7 cellular contexts compared by ENCODE assay signal in genomic region chr5:43580402-43581210, GRCh38. TPM values are rescaled to one million over a fixed set of nuclear protein-coding genes. Genes with fewer than 3 reads are reported as not detected.
DNase-seq lines count a peak whose midpoint lies in the region; ATAC-seq, FAIRE-seq and TF ChIP-seq lines count a peak whose summit lies in the region.
"Not testable (repeated sequence)": the region's sequence is repeated elsewhere in the genome, so short reads cannot be mapped to it uniquely, and the experiment has no call there.

No MANE protein-coding gene starts in this region.

- H3K4me1 Mint-ChIP-seq in GM23338; stimulated activated naive B cell treated with anti-CD40 and anti-IgM and Interleukin-4, amounts not matched to agents 10 μg/mL and 1 μg/mL and 100 μg/mL, for 72 hours: not testable (repeated sequence)

- intact Hi-C loops in K562 (cut with micrococcal nuclease), result not testable (repeated sequence)

- H3K27me3 ChIP-seq in GM23338 (ENCODE audit: insufficient read depth); K562 (ENCODE audit: control insufficient read depth in 2 of 2, insufficient read depth in 2 of 2, low read length in 2 of 2): not testable (repeated sequence)

- not testable (repeated sequence) for H4K20me1 ChIP-seq in GM23338 (replicated peaks; ENCODE audit: insufficient read depth); K562 (replicated peaks; ENCODE audit: control insufficient read depth, insufficient read depth, low read length)

- H3K9ac ChIP-seq in K562 (ENCODE audit: insufficient read depth in 1 of 2, low read depth in 2 of 2, low read length in 2 of 2), result not testable (repeated sequence)

- not testable (repeated sequence) for H3F3A ChIP-seq in GM23338 (replicated peaks; ENCODE audit: low read depth)

- not testable (repeated sequence) for TF ChIP-seq CTCF in GM23338 (conservative IDR thresholded peaks at IDR 0.05; ENCODE audit: low read depth in 2 of 2); K562 (IDR thresholded peaks at IDR 0.05 in 2 of 3, conservative IDR thresholded peaks at IDR 0.05 in 1 of 3; ENCODE audit: insufficient read depth in 2 of 3, low read depth in 1 of 3, low read length in 3 of 3)

- H3K9me2 ChIP-seq in GM23338 (ENCODE audit: insufficient read depth), result peaks cover 17% of the 10 kb centered on the region

- in situ Hi-C loops in SK-MEL-5 (cut with HindIII; ENCODE audit: low pct_unique_long_range_greater_than_20kb, low sequenced_read_pairs); K562 (cut with MboI): not testable (repeated sequence)

- H3K9me3 Mint-ChIP-seq in GM23338, result peaks cover 32% of the 10 kb centered on the region
- not testable (repeated sequence) for H3K9me3 Mint-ChIP-seq in stimulated activated naive B cell treated with anti-CD40 and anti-IgM and Interleukin-4, amounts not matched to agents 10 μg/mL and 1 μg/mL and 100 μg/mL, for 72 hours

- H2AFZ ChIP-seq in GM23338, result 0 out of 2 replicates have a peak overlapping the region, but pooled peaks have one; percentile 18
- H2AFZ ChIP-seq in K562 (ENCODE audit: low read depth, low read length), result not testable (repeated sequence)

- H3K36me3 Mint-ChIP-seq in GM23338 (ENCODE audit: low read depth), result peaks cover 37% of the 10 kb centered on the region
- peaks cover 16 to 25% of the 10 kb centered on the region in 2 donors for H3K36me3 Mint-ChIP-seq in stimulated activated naive B cell treated with anti-CD40 and anti-IgM and Interleukin-4, amounts not matched to agents 10 μg/mL and 1 μg/mL and 100 μg/mL, for 72 hours

- not testable (repeated sequence) for ATAC-seq in GM23338; K562; stimulated activated naive B cell treated with anti-CD40 and anti-IgM and Interleukin-4, amounts not matched to agents 10 μg/mL and 1 μg/mL and 100 μg/mL, for 72 hours (replicated peaks)

- CTCF ChIA-PET in K562 (lab: Yijun Ruan, JAX; ENCODE audit: low intra/inter-chr PET ratio), result not testable (repeated sequence)

- not testable (repeated sequence) for TF ChIP-seq POLR2A in K562 (conservative IDR thresholded peaks at IDR 0.05)

- not testable (repeated sequence) for H3K36me3 ChIP-seq in GM23338 (ENCODE audit: insufficient read depth)
- peaks cover 11% of the 10 kb centered on the region; the same call in 1 of the 3 replicates for H3K36me3 ChIP-seq in K562 (ENCODE audit: control insufficient read depth, insufficient read depth, low read length)

- not testable (repeated sequence) for H3K4me3 Mint-ChIP-seq in GM23338; stimulated activated naive B cell treated with anti-CD40 and anti-IgM and Interleukin-4, amounts not matched to agents 10 μg/mL and 1 μg/mL and 100 μg/mL, for 72 hours

- FAIRE-seq in K562 (lab: Jason Lieb, UNC), result not testable (repeated sequence)

- POLR2A ChIA-PET in K562 (lab: Yijun Ruan, JAX), result interaction anchor here (0.7 kb wide), 1 partner anchor 22 kb away, joined by 3 read pairs; the partner anchor contains the start of gene NNT

- not testable (repeated sequence) for H3K4me1 ChIP-seq in GM23338 (ENCODE audit: insufficient read depth); K562 (replicated peaks in 1 of 2; ENCODE audit: control insufficient read depth in 2 of 2, insufficient read depth in 2 of 2, low read length in 2 of 2)

- not testable (repeated sequence) for H3K4me2 ChIP-seq in GM23338; K562 (ENCODE audit: insufficient read depth, low read length)

- H3K4me3 ChIP-seq in GM23338, K562: not testable (repeated sequence)

- not testable (repeated sequence) for TF ChIP-seq RAD21 in K562 (CRISPR knock-in tag; conservative IDR thresholded peaks at IDR 0.05 in 1 of 2, IDR thresholded peaks at IDR 0.05 in 1 of 2)

- not testable (repeated sequence) for BruUV-seq in K562 (replicated peaks; lab: Mats Ljungman, UMichigan)

- H3K27ac Mint-ChIP-seq in GM23338, result not testable (repeated sequence)
- peak overlapping the region; percentile 20 for H3K27ac Mint-ChIP-seq in stimulated activated naive B cell treated with anti-CD40 and anti-IgM and Interleukin-4, amounts not matched to agents 10 μg/mL and 1 μg/mL and 100 μg/mL, for 72 hours

- 59% methylated on average over 10 of the region's 10 CpGs for WGBS in K562 (ENCODE audit: insufficient coverage, low coverage, missing lambda C conversion rate)

- H3K9me1 ChIP-seq in K562 (ENCODE audit: control insufficient read depth, insufficient read depth, low read length), result not testable (repeated sequence)

- not testable (repeated sequence) for H3K9me3 ChIP-seq in K562 (replicated peaks; ENCODE audit: control insufficient read depth, insufficient read depth, low read depth, low read length)

- DNase-seq in GM23338 (ENCODE audit: low spot score); K562 (ENCODE audit: extremely low read depth in 1 of 4, low spot score in 3 of 4); stimulated activated naive B cell treated with anti-CD40 and anti-IgM and Interleukin-4, amounts not matched to agents 10 μg/mL and 1 μg/mL and 100 μg/mL, for 72 hours: not testable (repeated sequence)
- DNase-seq in NCI-H524 (lab: John Stamatoyannopoulos, UW) (peak; percentile 98 to 99), NCI-H82 treated with DMSO at 0.1 percent for 48 hours (lab: John Stamatoyannopoulos, UW; ENCODE audit: unreplicated experiment) (peak; percentile 72), SK-MEL-5 (ENCODE audit: low read depth, low spot score) (peak; percentile 96), kidney tubule cell (ENCODE audit: low spot score) (peak; percentile 57)

- H3K27me3 Mint-ChIP-seq in GM23338 (ENCODE audit: insufficient read depth, low read depth, poor library complexity); stimulated activated naive B cell treated with anti-CD40 and anti-IgM and Interleukin-4, amounts not matched to agents 10 μg/mL and 1 μg/mL and 100 μg/mL, for 72 hours: not testable (repeated sequence)

- H3K79me2 ChIP-seq in GM23338 (replicated peaks; ENCODE audit: insufficient read depth); K562 (ENCODE audit: control insufficient read depth, insufficient read depth, low read length): not testable (repeated sequence)

- TF ChIP-seq EP300 in K562 (IDR thresholded peaks at IDR 0.05; ENCODE audit: low read length), result not testable (repeated sequence)

- not testable (repeated sequence) for H3K27ac ChIP-seq in GM23338 (ENCODE audit: low read depth); K562 (ENCODE audit: extremely low read depth, low read depth, low read length)

RNA-seq across cellular contexts. Expression of gene NNT, which starts 22.4 kb away (rescaled TPM):
- total RNA-seq in GM23338 (2014; rRNA removed; shearing (Covaris generic)), result 15.9 and 27.3 TPM in 2 replicates
- polyA plus RNA-seq in GM23338 (2016; fragmentation: Nextera tagmentation; extraction: Ambion mirVana) (7.5 and 10.8 TPM in 2 replicates), K562 (2011; rRNA removed) (49.9 and 56.4 TPM in 2 replicates), K562 (2014; fragmentation: Illumina TruSeq; extraction: Trizol) (36.9 and 42.2 TPM in 2 replicates), K562 (2014; fragmentation: Nextera tagmentation; extraction: Ambion mirVana) (10 to 100 TPM; 21.9 to 30.5 TPM), K562 (2014; rRNA removed) (42.2 TPM in 2 replicates)
- 158 and 162 TPM in 2 replicates for total RNA-seq in SK-MEL-5 (2014; rRNA removed; shearing (Covaris generic))
- 97.0 and 158 TPM in 2 replicates for polyA plus RNA-seq in SK-MEL-5 (2015; cell fraction: cytosol; rRNA removed)
- polyA plus RNA-seq in SK-MEL-5 (2015; cell fraction: nucleus; rRNA removed), result 193 and 224 TPM in 2 replicates
- total RNA-seq in K562 (2011; cell fraction: chromatin; rRNA removed; ENCODE audit: low replicate concordance), result 39.0 and 100 TPM in 2 replicates
- 23.3 and 36.5 TPM in 2 replicates for total RNA-seq in K562 (2011; cell fraction: nucleolus; rRNA removed)
- total RNA-seq in K562 (2011; cell fraction: nucleoplasm; rRNA removed), result 50.3 and 69.0 TPM in 2 replicates
- total RNA-seq in K562 (2014; rRNA removed) (34.6 and 41.4 TPM in 2 replicates), K562 (2014; rRNA removed; fragmentation: Illumina TruSeq; extraction: Trizol) (66.7 and 77.0 TPM in 2 replicates), K562 (2015; rRNA removed; fragmentation: Illumina TruSeq; extraction: Trizol) (66.2 and 68.6 TPM in 2 replicates), K562 (2021) (68.4 and 77.8 TPM in 2 replicates)
- polyA plus RNA-seq in K562 (2011; cell fraction: cytosol; rRNA removed), result 38.9 and 51.9 TPM in 2 replicates
- 82.5 and 93.8 TPM in 2 replicates for polyA plus RNA-seq in K562 (2011; cell fraction: nucleus; rRNA removed)
- polyA plus RNA-seq in K562 (2012), result 40.0 and 43.3 TPM in 2 replicates
- polyA minus RNA-seq in K562 (2011; rRNA and poly(A)+ RNA removed), result 114 and 120 TPM in 2 replicates
- polyA minus RNA-seq in K562 (2011; cell fraction: cytosol; rRNA and poly(A)+ RNA removed), result 37.6 and 38.2 TPM in 2 replicates
- polyA minus RNA-seq in K562 (2011; cell fraction: nucleus; rRNA and poly(A)+ RNA removed), result 55.5 and 85.7 TPM in 2 replicates

RNA-seq across cellular contexts. Expression of gene PAIP1, which starts 23.7 kb away (rescaled TPM):
- total RNA-seq in GM23338 (2014; rRNA removed; shearing (Covaris generic)), result 140 and 141 TPM in 2 replicates
- polyA plus RNA-seq in GM23338 (2016; fragmentation: Nextera tagmentation; extraction: Ambion mirVana) (108 and 113 TPM in 2 replicates), K562 (2011; rRNA removed) (160 and 181 TPM in 2 replicates), K562 (2014; fragmentation: Illumina TruSeq; extraction: Trizol) (107 and 136 TPM in 2 replicates), K562 (2014; fragmentation: Nextera tagmentation; extraction: Ambion mirVana) (10 to 100 TPM; 51.7 to 56.9 TPM), K562 (2014; rRNA removed) (85.5 and 93.1 TPM in 2 replicates)
- 348 and 356 TPM in 2 replicates for total RNA-seq in SK-MEL-5 (2014; rRNA removed; shearing (Covaris generic))
- polyA plus RNA-seq in SK-MEL-5 (2015; cell fraction: cytosol; rRNA removed), result 181 and 233 TPM in 2 replicates
- polyA plus RNA-seq in SK-MEL-5 (2015; cell fraction: nucleus; rRNA removed), result 83.7 and 135 TPM in 2 replicates
- total RNA-seq in K562 (2011; cell fraction: chromatin; rRNA removed; ENCODE audit: low replicate concordance), result 20.6 and 26.6 TPM in 2 replicates
- 10.8 and 11.4 TPM in 2 replicates for total RNA-seq in K562 (2011; cell fraction: nucleolus; rRNA removed)
- 21.5 and 22.1 TPM in 2 replicates for total RNA-seq in K562 (2011; cell fraction: nucleoplasm; rRNA removed)
- total RNA-seq in K562 (2014; rRNA removed) (77.6 and 82.2 TPM in 2 replicates), K562 (2014; rRNA removed; fragmentation: Illumina TruSeq; extraction: Trizol) (133 and 145 TPM in 2 replicates), K562 (2015; rRNA removed; fragmentation: Illumina TruSeq; extraction: Trizol) (132 and 139 TPM in 2 replicates), K562 (2021) (94.5 and 102 TPM in 2 replicates)
- 63.7 and 111 TPM in 2 replicates for polyA plus RNA-seq in K562 (2011; cell fraction: cytosol; rRNA removed)
- 31.0 and 62.6 TPM in 2 replicates for polyA plus RNA-seq in K562 (2011; cell fraction: nucleus; rRNA removed)
- polyA plus RNA-seq in K562 (2012), result 62.7 and 79.2 TPM in 2 replicates
- 123 and 148 TPM in 2 replicates for polyA minus RNA-seq in K562 (2011; rRNA and poly(A)+ RNA removed)
- polyA minus RNA-seq in K562 (2011; cell fraction: cytosol; rRNA and poly(A)+ RNA removed), result 59.0 and 76.1 TPM in 2 replicates
- 16.0 and 34.2 TPM in 2 replicates for polyA minus RNA-seq in K562 (2011; cell fraction: nucleus; rRNA and poly(A)+ RNA removed)
